1 cellular context compared by ENCODE assay signal in genomic region chr16:3306078-3306477, GRCh38.
TF ChIP-seq lines count a peak whose summit lies in the region.

No MANE protein-coding gene starts in this region.

TF ChIP-seq in H1, 55 proteins besides CTCF, POLR2A, EP300 and RAD21:
- TF ChIP-seq RBBP5 (IDR thresholded peaks at IDR 0.05; ENCODE audit: borderline replicate concordance, low read depth, low read length) (no peak), RNF2 (IDR thresholded peaks at IDR 0.05; ENCODE audit: borderline replicate concordance, low read depth, low read length, missing control alignments, poor library complexity, severe bottlenecking) (no peak), POLR2AphosphoS5 (IDR thresholded peaks at IDR 0.05; ENCODE audit: low read depth, low read length) (no peak), JUN (IDR thresholded peaks at IDR 0.05; ENCODE audit: low read depth, low read length) (no peak), POU5F1 (IDR thresholded peaks at IDR 0.05; ENCODE audit: low read depth, low read length) (no peak), TBP (IDR thresholded peaks at IDR 0.05; ENCODE audit: low read depth, low read length) (no peak), PHF8 (conservative IDR thresholded peaks at IDR 0.05; ENCODE audit: low read depth, low read length) (no peak), CEBPB (IDR thresholded peaks at IDR 0.05; ENCODE audit: low read depth, low read length) (no peak), SAP30 (IDR thresholded peaks at IDR 0.05; ENCODE audit: insufficient read depth, insufficient replicate concordance, low read length) (no peak), CHD1 (IDR thresholded peaks at IDR 0.05; ENCODE audit: low read depth, low read length) (no peak), CBX5 (IDR thresholded peaks at IDR 0.05; ENCODE audit: low read depth, low read length) (no peak), MAFK (IDR thresholded peaks at IDR 0.05; ENCODE audit: low read depth, low read length) (no peak), HDAC6 (IDR thresholded peaks at IDR 0.05; ENCODE audit: low read depth, low read length) (no peak), TAF7 (optimal IDR thresholded peaks at IDR 0.05; ENCODE audit: borderline replicate concordance, low read depth, low read length) (no peak)
- TF ChIP-seq, protein P1, sequence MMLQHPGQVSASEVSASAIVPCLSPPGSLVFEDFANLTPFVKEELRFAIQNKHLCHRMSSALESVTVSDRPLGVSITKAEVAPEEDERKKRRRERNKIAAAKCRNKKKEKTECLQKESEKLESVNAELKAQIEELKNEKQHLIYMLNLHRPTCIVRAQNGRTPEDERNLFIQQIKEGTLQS (IDR thresholded peaks at IDR 0.05; ENCODE audit: insufficient read depth, low read depth, low read length): no peak
